13 cellular contexts compared by ENCODE assay signal in the genomic region with DNA sequence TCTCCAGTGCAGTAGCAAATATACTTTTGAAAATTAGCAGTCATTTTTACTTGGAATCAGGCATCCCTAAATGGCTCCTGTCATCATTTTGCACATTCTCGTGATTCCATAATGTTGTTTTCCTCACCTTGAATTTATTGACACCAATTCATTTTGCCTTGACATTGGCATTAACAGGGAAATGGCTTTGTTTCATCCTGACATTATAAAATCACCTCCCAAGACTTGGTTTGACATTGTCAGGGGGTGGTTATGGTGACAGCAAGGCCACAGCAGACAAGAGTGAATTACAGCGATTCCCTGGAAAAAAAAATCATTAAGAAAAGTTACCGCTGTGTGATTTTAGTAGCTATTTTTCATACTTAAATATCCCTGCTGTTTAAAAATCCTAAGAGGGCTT.
"Had no signal": no experiment of that assay in that cellular context is flagged by ENCODE, and none has a peak within 500 bp of the region (broad histone marks: within the 10 kb centered on the region; RNA-seq: fewer than 3 reads in every experiment).

No MANE protein-coding gene starts in this region.

- H3K9me3 ChIP-seq: colonic mucosa, esophagus muscularis mucosa, esophagus squamous epithelium, gastrocnemius medialis, gastroesophageal sphincter, heart left ventricle, heart right ventricle had no signal

- H3K27ac ChIP-seq: colonic mucosa, coronary artery, dorsolateral prefrontal cortex, epithelial cell of prostate, esophagus muscularis mucosa, esophagus squamous epithelium, foreskin keratinocyte, gastrocnemius medialis, gastroesophageal sphincter, heart left ventricle, heart right ventricle had no signal

- ATAC-seq: effector memory CD8-positive, alpha-beta T cell; esophagus mucosa; foreskin keratinocyte; gastrocnemius medialis; gastroesophageal sphincter; heart left ventricle; heart right ventricle had no signal

- H3K36me3 ChIP-seq: colonic mucosa, esophagus muscularis mucosa, esophagus squamous epithelium, gastrocnemius medialis, gastroesophageal sphincter, heart left ventricle, heart right ventricle had no signal

- H3K27me3 ChIP-seq: colonic mucosa, dorsolateral prefrontal cortex, esophagus muscularis mucosa, esophagus squamous epithelium, foreskin keratinocyte, gastrocnemius medialis, gastroesophageal sphincter had no signal

- H3K4me3 ChIP-seq: colonic mucosa, coronary artery, dorsolateral prefrontal cortex, esophagus muscularis mucosa, esophagus squamous epithelium, gastrocnemius medialis, gastroesophageal sphincter, heart left ventricle, heart right ventricle had no signal
